8 cellular contexts compared by ENCODE assay signal in the genomic region with DNA sequence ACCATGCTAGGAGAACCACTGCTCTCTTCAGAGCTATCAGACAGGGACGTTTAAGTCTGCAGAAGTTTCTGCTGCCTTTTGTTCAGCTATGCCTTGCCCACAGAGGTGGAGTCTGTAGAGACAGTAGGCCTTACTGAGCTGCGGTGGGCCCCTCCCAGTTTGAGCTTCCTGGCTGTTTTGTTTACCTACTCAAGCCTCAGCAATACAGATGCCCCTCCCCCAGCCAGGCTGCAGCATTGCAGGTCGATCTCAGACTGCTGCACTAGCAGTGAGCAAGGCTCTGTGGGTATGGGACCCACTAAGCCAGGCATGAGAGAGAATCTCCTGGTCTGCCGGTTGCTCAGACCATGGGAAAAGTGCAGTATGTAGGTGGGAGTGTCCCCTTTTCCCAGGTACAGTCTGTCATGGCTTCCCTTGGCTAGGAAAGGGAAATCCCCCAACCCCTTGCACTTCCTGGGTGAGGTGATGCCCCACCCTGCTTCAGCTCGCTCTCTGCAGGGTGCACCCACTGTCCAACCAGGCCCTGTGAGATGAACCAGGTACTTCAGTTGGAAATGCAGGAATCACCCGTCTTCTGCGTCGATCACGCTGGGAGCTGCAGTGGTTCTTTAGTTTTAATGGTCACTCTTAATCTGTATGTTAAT. TPM values are rescaled to one million over a fixed set of nuclear protein-coding genes. Genes with fewer than 3 reads are reported as not detected.
DNase-seq lines count a peak whose midpoint lies in the region; ATAC-seq, FAIRE-seq and TF ChIP-seq lines count a peak whose summit lies in the region.
"Not testable (repeated sequence)": the region's sequence is repeated elsewhere in the genome, so short reads cannot be mapped to it uniquely, and the experiment has no call there.

No MANE protein-coding gene starts in this region.

- not testable (repeated sequence) for H3K4me3 ChIP-seq in HEK293 (ENCODE audit: low read depth, low read length); OCI-LY7 (ENCODE audit: low read depth, low read length, poor library complexity, severe bottlenecking); mesenchymal stem cell (ENCODE audit: insufficient read depth in 1 of 2, low read depth in 1 of 2, low read length in 2 of 2)
- peak overlapping the region in 2 of 4 experiments; percentile 17 to 34; a peak in 2 of 8 replicates for H3K4me3 ChIP-seq in H1 (ENCODE audit: extremely low read depth in 1 of 4, insufficient read depth in 2 of 4, low read depth in 3 of 4, low read length in 4 of 4)

- H3K79me2 ChIP-seq in OCI-LY7 (ENCODE audit: insufficient read depth, low read depth, low read length); H1 (ENCODE audit: control insufficient read depth in 1 of 2, insufficient read depth in 2 of 2, low read length in 2 of 2): not testable (repeated sequence)

- H4K20me1 ChIP-seq in OCI-LY7 (ENCODE audit: insufficient read depth, low read length); H1 (replicated peaks in 1 of 2; ENCODE audit: control insufficient read depth in 1 of 2, insufficient read depth in 2 of 2, low read length in 2 of 2): not testable (repeated sequence)

- CTCF ChIA-PET in HEK293 (lab: Yijun Ruan, JAX) (interaction anchor here (1.1 to 1.2 kb wide), 2 partner anchors 20 to 360 kb away, joined by 3 read pairs; no protein-coding TSS in a partner anchor), H1 (lab: Charles Lee; ENCODE audit: partially characterized antibody) (interaction anchor here (0.6 to 1.5 kb wide), 4 partner anchors 9 to 402 kb away, joined by 3 to 6 read pairs (median 4); no protein-coding TSS in a partner anchor)
- CTCF ChIA-PET in OCI-LY7 (lab: Charles Lee; ENCODE audit: unreplicated experiment), result not testable (repeated sequence)

- H3K14ac ChIP-seq in H1 (ENCODE audit: insufficient read length); mesenchymal stem cell (ENCODE audit: low read length in 2 of 2): not testable (repeated sequence)

- H3K36me3 ChIP-seq in HEK293 (ENCODE audit: control insufficient read depth in 2 of 2, insufficient read depth in 1 of 2, low read length in 2 of 2) (peaks cover 0 to 10% of the 10 kb centered on the region in 2 experiments; a peak in 1 of 3 replicates), OCI-LY7 (ENCODE audit: insufficient read depth, low read length) (peaks cover 28% of the 10 kb centered on the region), mesenchymal stem cell (ENCODE audit: control insufficient read depth in 1 of 2, insufficient read depth in 2 of 2, low read depth in 1 of 2, low read length in 2 of 2) (peaks cover 3 to 18% of the 10 kb centered on the region in 2 experiments)
- H3K36me3 ChIP-seq in H1 (ENCODE audit: control insufficient read depth in 2 of 4, insufficient read depth in 4 of 4, low read length in 3 of 4), result not testable (repeated sequence)

- H2AFZ ChIP-seq in OCI-LY7 (ENCODE audit: low read length); mesenchymal stem cell (ENCODE audit: low read depth, low read length): not testable (repeated sequence)
- 0 out of 2 replicates have a peak overlapping the region, but pooled peaks have one; percentile 66 for H2AFZ ChIP-seq in H1 (ENCODE audit: low read length)

- H2BK5ac ChIP-seq in H1 (ENCODE audit: low read depth, low read length), result peak overlapping the region; percentile 95
- H2BK5ac ChIP-seq in mesenchymal stem cell (ENCODE audit: low read depth, low read length, poor library complexity, severe bottlenecking), result not testable (repeated sequence)

- BruUV-seq in OCI-LY7 (replicated peaks; lab: Mats Ljungman, UMichigan), result not testable (repeated sequence)

- H3K56ac ChIP-seq in H1 (replicated peaks; ENCODE audit: insufficient read length, low read depth, low read length), result not testable (repeated sequence)

- not testable (repeated sequence) for H4K8ac ChIP-seq in H1 (ENCODE audit: extremely low read depth, insufficient read depth, low read length)
- H4K8ac ChIP-seq in mesenchymal stem cell (ENCODE audit: low read length), result peak overlapping the region; percentile 56

- POLR2A ChIA-PET in HEK293 (lab: Yijun Ruan, JAX), result not testable (repeated sequence)
- POLR2A ChIA-PET in OCI-LY7 (lab: Charles Lee) (interaction anchor here (0.7 to 1.6 kb wide), 4 partner anchors 9 to 25 kb away, joined by 3 to 5 read pairs (median 4); no protein-coding TSS in a partner anchor), H1 (lab: Charles Lee; ENCODE audit: partially characterized antibody) (interaction anchor here (0.5 to 1.0 kb wide), 7 partner anchors 9 to 487 kb away, joined by 3 to 4 read pairs (median 3); a partner anchor contains a TSS)

- peaks cover 76% of the 10 kb centered on the region for H3K4me1 Mint-ChIP-seq in stimulated activated naive CD8-positive, alpha-beta T cell treated with anti-CD3 and anti-CD28 coated beads, Interleukin-15, amount 100 ng/mL, for 72 hours

- not testable (repeated sequence) for H3K9me3 ChIP-seq in HEK293 (ENCODE audit: control insufficient read depth, insufficient read depth, low read depth, low read length); OCI-LY7 (ENCODE audit: low read length); H1 (ENCODE audit: insufficient read depth in 2 of 2, low read depth in 1 of 2, low read length in 1 of 2); mesenchymal stem cell (ENCODE audit: control insufficient read depth, low read length)

- H3K79me1 ChIP-seq in H1 (ENCODE audit: low read depth, low read length); mesenchymal stem cell (replicated peaks; ENCODE audit: low read length, poor library complexity, severe bottlenecking): not testable (repeated sequence)

- H3K18ac ChIP-seq in H1 (ENCODE audit: extremely low read depth, low read length), result peak overlapping the region; percentile 17; the same call in 1 of the 2 replicates
- peak overlapping the region; percentile 53 to 79 for H3K18ac ChIP-seq in mesenchymal stem cell (ENCODE audit: low read depth in 1 of 2, low read length in 2 of 2)

- not testable (repeated sequence) for TF ChIP-seq CTCF in HEK293 (tag by site-specific recombination; IDR thresholded peaks at IDR 0.05); OCI-LY7 (conservative IDR thresholded peaks at IDR 0.05; ENCODE audit: low read length); H1 (IDR thresholded peaks at IDR 0.05; ENCODE audit: control extremely low read depth in 1 of 3, insufficient read depth in 1 of 3, low read depth in 1 of 3, low read length in 3 of 3)

- not testable (repeated sequence) for H3K27me3 ChIP-seq in H1 (replicated peaks in 1 of 4; ENCODE audit: control insufficient read depth in 3 of 4, extremely low read depth in 1 of 4, insufficient read depth in 3 of 4, low read length in 3 of 4); mesenchymal stem cell (ENCODE audit: control insufficient read depth in 1 of 2, insufficient read depth in 1 of 2, low read length in 2 of 2)

- FAIRE-seq in H1 (lab: Jason Lieb, UNC), result peak; percentile 24

- not testable (repeated sequence) for H3K27me3 Mint-ChIP-seq in stimulated activated naive CD8-positive, alpha-beta T cell treated with anti-CD3 and anti-CD28 coated beads, Interleukin-15, amount 100 ng/mL, for 72 hours

- peak overlapping the region; percentile 44 to 89 for H3K27ac Mint-ChIP-seq in stimulated activated naive CD8-positive, alpha-beta T cell treated with anti-CD3 and anti-CD28 coated beads, Interleukin-15, amount 100 ng/mL, for 72 hours

- TF ChIP-seq POLR2A in H1 (IDR thresholded peaks at IDR 0.05; ENCODE audit: control extremely low read depth in 1 of 2, low read depth in 2 of 2, low read length in 2 of 2), result not testable (repeated sequence)

- not testable (repeated sequence) for H2BK15ac ChIP-seq in H1 (ENCODE audit: low read length); mesenchymal stem cell (ENCODE audit: low read depth, poor library complexity, severe bottlenecking)

- not testable (repeated sequence) for H3K23ac ChIP-seq in H1 (ENCODE audit: insufficient read length); mesenchymal stem cell (ENCODE audit: low read length in 2 of 2)

- not testable (repeated sequence) for H3K23me2 ChIP-seq in H1 (ENCODE audit: low read depth, low read length)

- TF ChIP-seq RAD21 in H1 (IDR thresholded peaks at IDR 0.05 in 1 of 2, conservative IDR thresholded peaks at IDR 0.05 in 1 of 2; ENCODE audit: low read depth in 2 of 2, low read length in 2 of 2), result not testable (repeated sequence)

- not testable (repeated sequence) for H4K5ac ChIP-seq in H1 (ENCODE audit: insufficient read length, low read depth, low read length)

- not testable (repeated sequence) for H3K27ac ChIP-seq in HEK293 (ENCODE audit: extremely low read depth, low read depth, low read length); OCI-LY7 (ENCODE audit: low read depth, low read length, poor library complexity, severe bottlenecking); H1 (ENCODE audit: low read depth, low read length); mesenchymal stem cell (ENCODE audit: low read length, poor library complexity, severe bottlenecking)

- H3K4me1 ChIP-seq in HEK293 (ENCODE audit: control insufficient read depth, insufficient read depth, low read length) (peaks cover 11% of the 10 kb centered on the region), OCI-LY7 (ENCODE audit: insufficient read depth, low read length, poor library complexity, severe bottlenecking) (peaks cover 13% of the 10 kb centered on the region), H1 (replicated peaks in 1 of 4; ENCODE audit: control insufficient read depth in 3 of 4, insufficient read depth in 4 of 4, low read length in 3 of 4) (peaks cover 9 to 29% (median 19%) of the 10 kb centered on the region in 4 experiments)
- not testable (repeated sequence) for H3K4me1 ChIP-seq in mesenchymal stem cell (ENCODE audit: control insufficient read depth, insufficient read depth, low read depth, low read length)

- H4K91ac ChIP-seq in H1 (replicated peaks; ENCODE audit: insufficient read length, low read length); mesenchymal stem cell (ENCODE audit: low read length): not testable (repeated sequence)

- H2AK5ac ChIP-seq in H1 (ENCODE audit: low read depth, low read length); mesenchymal stem cell (ENCODE audit: low read length, severe bottlenecking): not testable (repeated sequence)

- not testable (repeated sequence) for H3K4ac ChIP-seq in H1 (replicated peaks; ENCODE audit: insufficient read length, low read depth, low read length); mesenchymal stem cell (ENCODE audit: low read depth in 1 of 2, low read length in 2 of 2)

- peak; percentile 81 for ATAC-seq in GM18511 (IDR thresholded peaks at IDR 0.05; ENCODE audit: unreplicated experiment)
- peak; percentile 89 for ATAC-seq in stimulated activated naive CD8-positive, alpha-beta T cell treated with anti-CD3 and anti-CD28 coated beads, Interleukin-15, amount 100 ng/mL, for 72 hours

- 61% methylated on average over 9 of the region's 9 CpGs; no CpG with 5 or more reads in 1 of the 2 experiments for WGBS in H1 (ENCODE audit: extremely low coverage in 1 of 2, insufficient coverage in 1 of 2, insufficient read length in 1 of 2, insufficient replicate concordance in 2 of 2, low coverage in 1 of 2, low lambda C conversion rate in 2 of 2, missing lambda C conversion rate in 1 of 2), 2 experiments
- WGBS in mesenchymal stem cell, result 69% methylated on average over 9 of the region's 9 CpGs

- H2BK12ac ChIP-seq in H1 (ENCODE audit: low read depth, low read length), result peak overlapping the region; percentile 87
- H2BK12ac ChIP-seq in mesenchymal stem cell (ENCODE audit: low read length in 2 of 2), result not testable (repeated sequence)

- H3K9me3 Mint-ChIP-seq in stimulated activated naive CD8-positive, alpha-beta T cell treated with anti-CD3 and anti-CD28 coated beads, Interleukin-15, amount 100 ng/mL, for 72 hours, result peaks cover 41 to 48% of the 10 kb centered on the region in 2 donors

- DNase-seq in HuH-7 (ENCODE audit: low spot score), result peak; percentile 23
- DNase-seq in OCI-LY7 (ENCODE audit: low spot score), result peak; percentile 60
- DNase-seq in activated T-cell treated with anti-CD3 and anti-CD28 coated beads, Interleukin-2, amount 50 U/mL, for 1 hour, result peak; percentile 67
- peak; percentile 53 to 70 for DNase-seq in H1 (ENCODE audit: low read depth in 1 of 2, low spot score in 2 of 2)
- peak; percentile 38 for DNase-seq in mesenchymal stem cell
- peak; percentile 45 to 69 for DNase-seq in stimulated activated naive CD8-positive, alpha-beta T cell treated with anti-CD3 and anti-CD28 coated beads, Interleukin-15, amount 100 ng/mL, for 72 hours

- not testable (repeated sequence) for H3K9me2 ChIP-seq in OCI-LY7 (ENCODE audit: insufficient read depth, low read length)

- H2BK120ac ChIP-seq in H1 (replicated peaks; ENCODE audit: low read depth, low read length); mesenchymal stem cell (ENCODE audit: low read depth, low read length): not testable (repeated sequence)

- H3K4me3 Mint-ChIP-seq in stimulated activated naive CD8-positive, alpha-beta T cell treated with anti-CD3 and anti-CD28 coated beads, Interleukin-15, amount 100 ng/mL, for 72 hours, result peak overlapping the region; percentile 46 to 72

- H2BK20ac ChIP-seq in H1 (ENCODE audit: low read length), result peak overlapping the region; percentile 72; the same call in 1 of the 2 replicates

- H3K4me2 ChIP-seq in OCI-LY7 (ENCODE audit: low read length), result peak overlapping the region; percentile 20; the same call in 1 of the 2 replicates
- peak overlapping the region; percentile 51 to 58 for H3K4me2 ChIP-seq in H1 (ENCODE audit: insufficient read depth in 1 of 2, low read depth in 2 of 2, low read length in 2 of 2)
- not testable (repeated sequence) for H3K4me2 ChIP-seq in mesenchymal stem cell (ENCODE audit: low read length, poor library complexity, severe bottlenecking)

- H3K9ac ChIP-seq in H1 (replicated peaks in 1 of 4; ENCODE audit: extremely low read depth in 1 of 4, low read depth in 3 of 4, low read length in 3 of 4), result peak overlapping the region in 2 of 4 experiments; percentile 8 to 15; a peak in 2 of 7 replicates
- not testable (repeated sequence) for H3K9ac ChIP-seq in mesenchymal stem cell (ENCODE audit: low read length)

- not testable (repeated sequence) for TF ChIP-seq EP300 in H1 (IDR thresholded peaks at IDR 0.05; ENCODE audit: borderline replicate concordance in 1 of 2, low read depth in 2 of 2, low read length in 2 of 2)

- intact Hi-C loops in OCI-LY7 (cut with micrococcal nuclease; ENCODE audit: unreplicated experiment), result not testable (repeated sequence)

RNA-seq across cellular contexts. Expression of a gene that starts 53.7 kb away (rescaled TPM):
- total RNA-seq in OCI-LY7 (2014; rRNA removed; shearing (Covaris generic)), result 5.5 and 8.6 TPM in 2 replicates
- 13.8 and 15.3 TPM in 2 replicates for total RNA-seq in OCI-LY7 (2022)
- total RNA-seq in H1 (2021; fragmentation: NEBNext Ultra II Directional; extraction: Animal tissue kit (Norgen Biotek cat#: 25700)), result 18.9 and 22.1 TPM in 2 replicates
- polyA plus RNA-seq in H1 (2011; rRNA removed), result 3.5 and 5.5 TPM in 2 replicates
- 4.6 TPM for polyA plus RNA-seq in H1 (2011; cell fraction: cytosol; rRNA removed)
- 4.0 TPM for polyA plus RNA-seq in H1 (2011; cell fraction: nucleus; rRNA removed)
- polyA plus RNA-seq in H1 (2012, experiment 1 of 2), result 5.1 to 7.3 TPM (median 6.3 TPM) in 4 replicates
- 0.67 TPM for polyA plus RNA-seq in H1 (2012, experiment 2 of 2)
- 15.3 TPM for polyA plus RNA-seq in H1 (2013, experiment 1 of 2)
- polyA plus RNA-seq in H1 (2013, experiment 2 of 2), result 17.0 TPM
- polyA minus RNA-seq in H1 (2011; rRNA and poly(A)+ RNA removed), result 20.9 and 25.4 TPM in 2 replicates
- polyA minus RNA-seq in H1 (2011; cell fraction: cytosol; rRNA and poly(A)+ RNA removed), result 8.3 TPM
- polyA minus RNA-seq in H1 (2011; cell fraction: nucleus; rRNA and poly(A)+ RNA removed), result 16.5 TPM
- polyA plus RNA-seq in mesenchymal stem cell (2013, experiment 1 of 2), result 23.2 TPM
- polyA plus RNA-seq in mesenchymal stem cell (2013, experiment 2 of 2), result 23.4 TPM

RNA-seq across cellular contexts. Expression of a gene that starts 55.0 kb away (rescaled TPM):
- 3.2 and 7.0 TPM in 2 replicates for total RNA-seq in OCI-LY7 (2014; rRNA removed; shearing (Covaris generic))
- 8.7 and 9.8 TPM in 2 replicates for total RNA-seq in OCI-LY7 (2022)
- 49.6 and 54.7 TPM in 2 replicates for total RNA-seq in H1 (2021; fragmentation: NEBNext Ultra II Directional; extraction: Animal tissue kit (Norgen Biotek cat#: 25700))
- 13.7 and 27.1 TPM in 2 replicates for polyA plus RNA-seq in H1 (2011; rRNA removed)
- 26.1 TPM for polyA plus RNA-seq in H1 (2011; cell fraction: cytosol; rRNA removed)
- polyA plus RNA-seq in H1 (2011; cell fraction: nucleus; rRNA removed), result 20.0 TPM
- polyA plus RNA-seq in H1 (2012, experiment 1 of 2), result 20.1 to 40.9 TPM (median 27.1 TPM) in 4 replicates
- polyA plus RNA-seq in H1 (2012, experiment 2 of 2), result 4.4 TPM
- 69.3 TPM for polyA plus RNA-seq in H1 (2013, experiment 1 of 2)
- 70.9 TPM for polyA plus RNA-seq in H1 (2013, experiment 2 of 2)
- polyA minus RNA-seq in H1 (2011; rRNA and poly(A)+ RNA removed), result 30.6 and 50.7 TPM in 2 replicates
- 19.4 TPM for polyA minus RNA-seq in H1 (2011; cell fraction: cytosol; rRNA and poly(A)+ RNA removed)
- polyA minus RNA-seq in H1 (2011; cell fraction: nucleus; rRNA and poly(A)+ RNA removed), result 49.5 TPM
- polyA plus RNA-seq in mesenchymal stem cell (2013, experiment 1 of 2), result 37.3 TPM
- 40.0 TPM for polyA plus RNA-seq in mesenchymal stem cell (2013, experiment 2 of 2)
